ENCODE assay signal across 13 cellular contexts in the genomic region with DNA sequence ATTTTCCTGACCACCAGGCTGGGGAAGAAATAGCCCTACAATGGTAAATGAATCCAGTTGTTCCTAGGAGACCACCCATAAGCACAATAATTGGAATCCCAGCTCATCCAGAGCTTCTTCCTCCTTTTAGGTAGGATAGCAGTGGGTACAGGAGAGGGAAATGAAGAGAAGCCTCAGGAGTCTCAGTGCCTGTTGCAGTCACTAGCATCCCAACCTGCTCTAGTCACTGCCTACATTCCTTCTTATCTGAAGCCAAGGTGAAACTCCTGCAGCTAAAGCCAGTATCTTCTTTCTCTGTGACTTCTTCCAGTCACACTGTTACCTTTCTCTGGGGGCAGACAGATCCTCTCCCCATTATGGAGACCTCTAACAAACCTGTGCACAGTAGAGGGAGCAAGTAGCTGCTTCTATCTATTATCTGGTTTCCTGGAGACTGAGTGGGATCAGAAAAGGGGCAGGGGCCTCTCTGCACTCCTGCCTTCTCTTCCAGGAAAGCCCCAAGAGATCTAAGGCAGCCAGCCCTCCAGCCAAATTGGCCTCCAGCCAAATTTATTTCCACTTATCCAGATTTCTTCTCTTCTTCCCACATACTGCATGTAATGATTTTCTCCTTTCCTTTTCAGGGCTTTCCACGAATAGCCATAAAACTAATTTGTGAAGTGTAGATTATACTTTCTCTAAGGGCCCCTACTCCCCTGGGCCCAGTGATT.
DNase-seq lines count a peak whose midpoint lies in the region; ATAC-seq and TF ChIP-seq lines count a peak whose summit lies in the region.
"Had no signal": no experiment of that assay in that cellular context is flagged by ENCODE, and none has a peak within 500 bp of the region (broad histone marks: within the 10 kb centered on the region; RNA-seq: fewer than 3 reads in every experiment).

No MANE protein-coding gene starts in this region.

- H3K36me3 ChIP-seq in SJCRH30 (no peaks in the 10 kb centered on the region), mucosa of descending colon (ENCODE audit: low read depth) (no peaks in the 10 kb centered on the region)

- DNase-seq in left cardiac atrium (no peak), cardiac septum (ENCODE audit: low spot score) (no peak), SJCRH30 (peak; percentile 80 to 90), fibroblast of peridontal ligament (ENCODE audit: extremely low read depth) (peak; percentile 61), SIG-M5 treated with dmso at 0.1 percent for 504 hours (lab: John Stamatoyannopoulos, UW; ENCODE audit: unreplicated experiment) (no peak), T1000 (lab: John Stamatoyannopoulos, UW) (no peak), mucosa of descending colon (no peak)
- DNase-seq in activated CD8-positive, alpha-beta T cell treated with anti-CD3 and anti-CD28 coated beads, Interleukin-2, amount 10 ng/mL, durations not matched to agents 7 days and 5 days: no peak
- DNase-seq: body of pancreas, DND-41, HCEC 1CT, MV-4-11 had no signal

- H3K36me3 Mint-ChIP-seq in activated CD8-positive, alpha-beta T cell treated with anti-CD3 and anti-CD28 coated beads, Interleukin-2, amount 10 ng/mL, durations not matched to agents 7 days and 5 days (ENCODE audit: low read depth): peaks cover 2% of the 10 kb centered on the region

- intact Hi-C loops in left cardiac atrium (cut with DNase I) (no loop called here), cardiac septum (cut with DNase I) (no loop called here), mucosa of descending colon (cut with DNase I, micrococcal nuclease) (no loop called here)

- H3K4me1 Mint-ChIP-seq in activated CD8-positive, alpha-beta T cell treated with anti-CD3 and anti-CD28 coated beads, Interleukin-2, amount 10 ng/mL, durations not matched to agents 7 days and 5 days (ENCODE audit: low read depth): no peaks in the 10 kb centered on the region

- H3K4me1 ChIP-seq in SJCRH30 (peaks cover 20% of the 10 kb centered on the region), mucosa of descending colon (ENCODE audit: low read depth) (peaks cover 7% of the 10 kb centered on the region)

- POLR2A ChIA-PET in activated CD8-positive, alpha-beta T cell treated with anti-CD3 and anti-CD28 coated beads, Interleukin-2, amount 10 ng/mL, durations not matched to agents 7 days and 5 days (lab: Charles Lee): no interaction called here

- no peaks in the 10 kb centered on the region for H3K27me3 Mint-ChIP-seq in activated CD8-positive, alpha-beta T cell treated with anti-CD3 and anti-CD28 coated beads, Interleukin-2, amount 10 ng/mL, durations not matched to agents 7 days and 5 days (ENCODE audit: low read depth)
- H3K27me3 Mint-ChIP-seq: stimulated activated naive CD8-positive, alpha-beta T cell treated with anti-CD3 and anti-CD28 coated beads, Interleukin-15, Interleukin-2, amounts not matched to agents 100 ng/mL and 50 ng/mL, for 24 hours had no signal

- H3K4me3 ChIP-seq in SJCRH30 (no peak overlapping the region), mucosa of descending colon (no peak overlapping the region)
- H3K4me3 ChIP-seq: body of pancreas had no signal

- H3K27ac Mint-ChIP-seq in activated CD8-positive, alpha-beta T cell treated with anti-CD3 and anti-CD28 coated beads, Interleukin-2, amount 10 ng/mL, durations not matched to agents 7 days and 5 days: no peak overlapping the region
- H3K27ac Mint-ChIP-seq: stimulated activated naive CD8-positive, alpha-beta T cell treated with anti-CD3 and anti-CD28 coated beads, Interleukin-15, Interleukin-2, amounts not matched to agents 100 ng/mL and 50 ng/mL, for 24 hours had no signal

- no peak overlapping the region for H3K4me3 Mint-ChIP-seq in activated CD8-positive, alpha-beta T cell treated with anti-CD3 and anti-CD28 coated beads, Interleukin-2, amount 10 ng/mL, durations not matched to agents 7 days and 5 days
- H3K4me3 Mint-ChIP-seq: stimulated activated naive CD8-positive, alpha-beta T cell treated with anti-CD3 and anti-CD28 coated beads, Interleukin-15, Interleukin-2, amounts not matched to agents 100 ng/mL and 50 ng/mL, for 24 hours had no signal

- peak overlapping the region; percentile 9; the same call in 1 of the 2 replicates for H3K27ac ChIP-seq in SJCRH30
- H3K27ac ChIP-seq: body of pancreas had no signal

- H3K9me3 ChIP-seq in SJCRH30 (replicated peaks): no peaks in the 10 kb centered on the region
- no peaks in the 10 kb centered on the region for H3K9me3 ChIP-seq in mucosa of descending colon
- H3K9me3 ChIP-seq: body of pancreas had no signal

- no peak for TF ChIP-seq CTCF in mucosa of descending colon (IDR thresholded peaks at IDR 0.05)

- H3K27me3 ChIP-seq in SJCRH30: no peaks in the 10 kb centered on the region
- H3K27me3 ChIP-seq: body of pancreas had no signal

- CTCF ChIA-PET in activated CD8-positive, alpha-beta T cell treated with anti-CD3 and anti-CD28 coated beads, Interleukin-2, amount 10 ng/mL, durations not matched to agents 7 days and 5 days (lab: Charles Lee): no interaction called here

- peak; percentile 33 to 44 for ATAC-seq in left cardiac atrium
- ATAC-seq in mucosa of descending colon: no peak
- ATAC-seq in activated CD8-positive, alpha-beta T cell treated with anti-CD3 and anti-CD28 coated beads, Interleukin-2, amount 10 ng/mL, durations not matched to agents 7 days and 5 days: no peak
- ATAC-seq: body of pancreas had no signal

- no peaks in the 10 kb centered on the region for H3K9me3 Mint-ChIP-seq in activated CD8-positive, alpha-beta T cell treated with anti-CD3 and anti-CD28 coated beads, Interleukin-2, amount 10 ng/mL, durations not matched to agents 7 days and 5 days (ENCODE audit: insufficient read depth)
- H3K9me3 Mint-ChIP-seq: stimulated activated naive CD8-positive, alpha-beta T cell treated with anti-CD3 and anti-CD28 coated beads, Interleukin-15, Interleukin-2, amounts not matched to agents 100 ng/mL and 50 ng/mL, for 24 hours had no signal

Comparison
In these comparisons a context has a peak if more than half of its experiments do, and no peak if none do; other contexts are left out.
1. ATAC-seq: peak in left cardiac atrium (2 of 2); none in mucosa of descending colon (single experiment) and activated CD8-positive, alpha-beta T cell treated with anti-CD3 and anti-CD28 coated beads, Interleukin-2, amount 10 ng/mL, durations not matched to agents 7 days and 5 days (single experiment).
2. DNase-seq: peak in SJCRH30 (2 of 2) and fibroblast of peridontal ligament (single experiment); none in left cardiac atrium (single experiment), cardiac septum (single experiment), SIG-M5 treated with dmso at 0.1 percent for 504 hours (single experiment), T1000 (single experiment), mucosa of descending colon (0 of 3) and activated CD8-positive, alpha-beta T cell treated with anti-CD3 and anti-CD28 coated beads, Interleukin-2, amount 10 ng/mL, durations not matched to agents 7 days and 5 days (single experiment).